ENCODE assay signal across 24 cellular contexts in the genomic region with DNA sequence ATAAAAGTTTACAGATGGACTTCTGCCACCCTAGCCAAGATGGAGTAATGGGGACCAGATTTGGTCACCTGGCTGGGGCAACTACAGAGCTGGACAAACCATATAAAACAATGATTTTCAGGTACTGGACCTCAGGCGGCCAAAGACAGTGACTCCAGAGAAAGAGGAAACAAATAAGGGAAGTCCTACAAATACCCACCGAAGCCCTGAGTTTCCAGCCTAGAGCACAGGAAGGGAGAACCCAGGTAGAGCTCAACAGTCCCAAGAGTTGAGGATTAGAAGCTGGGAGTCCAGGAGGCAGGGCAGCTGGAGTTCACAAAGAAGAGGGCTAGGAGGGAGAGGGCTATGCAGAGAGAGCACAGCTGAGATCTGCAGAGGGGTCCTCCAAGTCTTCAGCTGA.
A peak's percentile ranks its signal among the peaks of the same experiment; 100 is the strongest.
DNase-seq lines count a peak whose midpoint lies in the region; ATAC-seq, FAIRE-seq and TF ChIP-seq lines count a peak whose summit lies in the region.
"Had no signal": no experiment of that assay in that cellular context is flagged by ENCODE, and none has a peak within 500 bp of the region (broad histone marks: within the 10 kb centered on the region; RNA-seq: fewer than 3 reads in every experiment).

No MANE protein-coding gene starts in this region.

- H3K4ac ChIP-seq in H1 (replicated peaks; ENCODE audit: insufficient read length, low read depth, low read length): no peak overlapping the region

- TF ChIP-seq POLR2A in NB4 (IDR thresholded peaks at IDR 0.05; ENCODE audit: extremely low read depth, insufficient read length) (no peak), H1 (IDR thresholded peaks at IDR 0.05; ENCODE audit: control extremely low read depth in 1 of 2, low read depth in 2 of 2, low read length in 2 of 2) (no peak)

- POLR2A ChIA-PET in H1 (lab: Charles Lee; ENCODE audit: partially characterized antibody): interaction anchor here (0.5 to 0.7 kb wide), 2 partner anchors 66 to 71 kb away, joined by 3 read pairs; no protein-coding TSS in a partner anchor
- POLR2A ChIA-PET in activated CD8-positive, alpha-beta T cell treated with anti-CD3 and anti-CD28 coated beads for 36 hours (lab: Charles Lee): interaction anchor here (0.8 kb wide), 1 partner anchor 18 kb away, joined by 3 read pairs; no protein-coding TSS in a partner anchor

- H4K8ac ChIP-seq in H1 (ENCODE audit: extremely low read depth, insufficient read depth, low read length): no peak overlapping the region

- no peaks in the 10 kb centered on the region for H3K23me2 ChIP-seq in H1 (ENCODE audit: low read depth, low read length)

- ATAC-seq in activated CD8-positive, alpha-beta T cell treated with anti-CD3 and anti-CD28 coated beads for 36 hours: no peak

- H4K91ac ChIP-seq in H1 (replicated peaks; ENCODE audit: insufficient read length, low read length): no peak overlapping the region

- H4K5ac ChIP-seq in H1 (ENCODE audit: insufficient read length, low read depth, low read length): no peak overlapping the region

- no peaks in the 10 kb centered on the region for H3K9me3 ChIP-seq in H1 (ENCODE audit: insufficient read depth in 2 of 2, low read depth in 1 of 2, low read length in 1 of 2)
- H3K9me3 ChIP-seq: BLaER1, SK-N-SH had no signal

- no peak for TF ChIP-seq RAD21 in H1 (IDR thresholded peaks at IDR 0.05 in 1 of 2, conservative IDR thresholded peaks at IDR 0.05 in 1 of 2; ENCODE audit: low read depth in 2 of 2, low read length in 2 of 2)

- no peak overlapping the region for H3K18ac ChIP-seq in H1 (ENCODE audit: extremely low read depth, low read length)

- H3K4me3 ChIP-seq in NB4 (ENCODE audit: low read depth, low read length) (no peak overlapping the region), H1 (ENCODE audit: extremely low read depth in 1 of 4, insufficient read depth in 2 of 4, low read depth in 3 of 4, low read length in 4 of 4) (no peak overlapping the region)
- H3K4me3 ChIP-seq: BLaER1 had no signal

- intact Hi-C loops in activated CD8-positive, alpha-beta T cell treated with anti-CD3 and anti-CD28 coated beads for 36 hours (cut with micrococcal nuclease): no loop called here

- H3K4me2 ChIP-seq in H1 (ENCODE audit: insufficient read depth in 1 of 2, low read depth in 2 of 2, low read length in 2 of 2): no peak overlapping the region
- H3K4me2 ChIP-seq: BLaER1, SK-N-SH had no signal

- H3K79me2 ChIP-seq in H1 (ENCODE audit: control insufficient read depth in 1 of 2, insufficient read depth in 2 of 2, low read length in 2 of 2): peaks cover 4 to 61% of the 10 kb centered on the region in 2 experiments; a peak in 2 of 4 replicates

- no peak overlapping the region for H3K4me3 Mint-ChIP-seq in activated CD8-positive, alpha-beta T cell treated with anti-CD3 and anti-CD28 coated beads for 36 hours
- H3K4me3 Mint-ChIP-seq in progenitor cell of endocrine pancreas (ENCODE audit: low read depth): no peak overlapping the region
- H3K4me3 Mint-ChIP-seq: CD8-positive, alpha-beta memory T cell had no signal

- H3K9me3 Mint-ChIP-seq in activated CD8-positive, alpha-beta T cell treated with anti-CD3 and anti-CD28 coated beads for 36 hours: no peaks in the 10 kb centered on the region
- H3K9me3 Mint-ChIP-seq in progenitor cell of endocrine pancreas (ENCODE audit: low read depth): no peaks in the 10 kb centered on the region
- H3K9me3 Mint-ChIP-seq: CD8-positive, alpha-beta memory T cell had no signal

- no peak overlapping the region for H2AK5ac ChIP-seq in H1 (ENCODE audit: low read depth, low read length)

- H3K27ac ChIP-seq in H1 (ENCODE audit: low read depth, low read length): no peak overlapping the region
- H3K27ac ChIP-seq: BLaER1 had no signal

- H2BK20ac ChIP-seq in H1 (ENCODE audit: low read length): 0 out of 2 replicates have a peak overlapping the region, but pooled peaks have one; percentile 41

- no peaks in the 10 kb centered on the region for H3K27me3 ChIP-seq in H1 (replicated peaks in 1 of 4; ENCODE audit: control insufficient read depth in 3 of 4, extremely low read depth in 1 of 4, insufficient read depth in 3 of 4, low read length in 3 of 4)
- H3K27me3 ChIP-seq: BLaER1 had no signal

- H3K4me1 Mint-ChIP-seq in activated CD8-positive, alpha-beta T cell treated with anti-CD3 and anti-CD28 coated beads for 36 hours (ENCODE audit: low read depth): no peaks in the 10 kb centered on the region
- H3K4me1 Mint-ChIP-seq in progenitor cell of endocrine pancreas (ENCODE audit: low read depth): peaks cover 37% of the 10 kb centered on the region

- H3K36me3 Mint-ChIP-seq in activated CD8-positive, alpha-beta T cell treated with anti-CD3 and anti-CD28 coated beads for 36 hours (ENCODE audit: low read depth): no peaks in the 10 kb centered on the region
- H3K36me3 Mint-ChIP-seq in progenitor cell of endocrine pancreas (ENCODE audit: insufficient read depth): peaks cover 3% of the 10 kb centered on the region
- H3K36me3 Mint-ChIP-seq: CD8-positive, alpha-beta memory T cell had no signal

- H3K79me1 ChIP-seq in H1 (ENCODE audit: low read depth, low read length): no peaks in the 10 kb centered on the region

- peaks cover 5% of the 10 kb centered on the region for H3K27me3 Mint-ChIP-seq in activated CD8-positive, alpha-beta T cell treated with anti-CD3 and anti-CD28 coated beads for 36 hours
- H3K27me3 Mint-ChIP-seq in progenitor cell of endocrine pancreas: no peaks in the 10 kb centered on the region

- peaks cover 5 to 21% (median 8%) of the 10 kb centered on the region in 4 experiments; a peak in 4 of 7 replicates for H3K4me1 ChIP-seq in H1 (replicated peaks in 1 of 4; ENCODE audit: control insufficient read depth in 3 of 4, insufficient read depth in 4 of 4, low read length in 3 of 4)
- H3K4me1 ChIP-seq: BLaER1 had no signal

- H4K20me1 ChIP-seq in H1 (replicated peaks in 1 of 2; ENCODE audit: control insufficient read depth in 1 of 2, insufficient read depth in 2 of 2, low read length in 2 of 2): no peaks in the 10 kb centered on the region
- H4K20me1 ChIP-seq: BLaER1 had no signal

- no peaks in the 10 kb centered on the region for H3K36me3 ChIP-seq in H1 (ENCODE audit: control insufficient read depth in 2 of 4, insufficient read depth in 4 of 4, low read length in 3 of 4)
- H3K36me3 ChIP-seq: BLaER1 had no signal

- H3K23ac ChIP-seq in H1 (ENCODE audit: insufficient read length): no peak overlapping the region

- no peak overlapping the region for H2BK12ac ChIP-seq in H1 (ENCODE audit: low read depth, low read length)

- DNase-seq in CD1c-positive myeloid dendritic cell (ENCODE audit: extremely low spot score): peak; percentile 37
- peak; percentile 21 for DNase-seq in NB4 (ENCODE audit: low read depth)
- peak; percentile 44 for DNase-seq in SKM-1 treated with dmso at 0.1 percent for 144 hours (lab: John Stamatoyannopoulos, UW; ENCODE audit: unreplicated experiment)
- no peak for DNase-seq in H1 (ENCODE audit: low read depth in 1 of 2, low spot score in 2 of 2)
- no peak for DNase-seq in activated CD8-positive, alpha-beta T cell treated with anti-CD3 and anti-CD28 coated beads for 36 hours
- no peak for DNase-seq in NCI-H2081 treated with DMSO at 0.1 percent for 48 hours (lab: John Stamatoyannopoulos, UW)
- DNase-seq in progenitor cell of endocrine pancreas (ENCODE audit: low spot score, unreplicated experiment): no peak
- no peak for DNase-seq in foreskin melanocyte
- DNase-seq: CD8-positive, alpha-beta memory T cell; DND-41; GOT3; Karpas-422; MM.1S; NCI-H1417; NCI-H187 treated with DMSO at 0.1 percent for 48 hours; NCI-H2171; NCI-H446; NCI-H69; Right ventricle myocardium superior; SK-N-SH had no signal

- TF ChIP-seq CTCF in NB4 (IDR thresholded peaks at IDR 0.05; ENCODE audit: low read depth, low read length) (no peak), H1 (IDR thresholded peaks at IDR 0.05; ENCODE audit: control extremely low read depth in 1 of 3, insufficient read depth in 1 of 3, low read depth in 1 of 3, low read length in 3 of 3) (no peak), progenitor cell of endocrine pancreas (IDR thresholded peaks at IDR 0.05; ENCODE audit: unreplicated experiment) (no peak)
- TF ChIP-seq CTCF in activated CD8-positive, alpha-beta T cell treated with anti-CD3 and anti-CD28 coated beads for 36 hours (IDR thresholded peaks at IDR 0.05): no peak

- no peak overlapping the region for H3K56ac ChIP-seq in H1 (replicated peaks; ENCODE audit: insufficient read length, low read depth, low read length)

- CTCF ChIA-PET in H1 (lab: Charles Lee; ENCODE audit: partially characterized antibody): interaction anchor here (0.6 to 9.3 kb wide), 14 partner anchors 8 to 242 kb away, joined by 3 to 88 read pairs (median 5); partner anchors contain the start of gene WDR38
- CTCF ChIA-PET in activated CD8-positive, alpha-beta T cell treated with anti-CD3 and anti-CD28 coated beads for 36 hours (lab: Charles Lee): interaction anchor here (0.6 to 8.2 kb wide), 4 partner anchors 16 to 269 kb away, joined by 4 to 122 read pairs (median 6); no protein-coding TSS in a partner anchor

- no peak for FAIRE-seq in H1 (lab: Jason Lieb, UNC)
- FAIRE-seq: G401.6, GM18507, RCC 7860 had no signal

- 95% methylated on average over 2 of the region's 2 CpGs; no CpG with 5 or more reads in 1 of the 2 experiments for WGBS in H1 (ENCODE audit: extremely low coverage in 1 of 2, insufficient coverage in 1 of 2, insufficient read length in 1 of 2, insufficient replicate concordance in 2 of 2, low coverage in 1 of 2, low lambda C conversion rate in 2 of 2, missing lambda C conversion rate in 1 of 2), 2 experiments

- H2BK5ac ChIP-seq in H1 (ENCODE audit: low read depth, low read length): no peak overlapping the region; the same call in 1 of the 2 replicates

- no peak overlapping the region for H3K9ac ChIP-seq in H1 (replicated peaks in 1 of 4; ENCODE audit: extremely low read depth in 1 of 4, low read depth in 3 of 4, low read length in 3 of 4)
- H3K9ac ChIP-seq: BLaER1, SK-N-SH had no signal

- H2AFZ ChIP-seq in H1 (ENCODE audit: low read length): no peak overlapping the region

- no peak overlapping the region for H3K14ac ChIP-seq in H1 (ENCODE audit: insufficient read length)

- H2BK120ac ChIP-seq in H1 (replicated peaks; ENCODE audit: low read depth, low read length): no peak overlapping the region

- H2BK15ac ChIP-seq in H1 (ENCODE audit: low read length): no peak overlapping the region

- no peak for TF ChIP-seq EP300 in H1 (IDR thresholded peaks at IDR 0.05; ENCODE audit: borderline replicate concordance in 1 of 2, low read depth in 2 of 2, low read length in 2 of 2)

- no peak overlapping the region for H3K27ac Mint-ChIP-seq in activated CD8-positive, alpha-beta T cell treated with anti-CD3 and anti-CD28 coated beads for 36 hours
- no peak overlapping the region for H3K27ac Mint-ChIP-seq in progenitor cell of endocrine pancreas
- H3K27ac Mint-ChIP-seq: CD8-positive, alpha-beta memory T cell had no signal

TF ChIP-seq in H1, 55 proteins besides CTCF, POLR2A, EP300 and RAD21:
- TF ChIP-seq TAF1 (IDR thresholded peaks at IDR 0.05; ENCODE audit: low read depth, low read length): no peak
- TF ChIP-seq GABPA (IDR thresholded peaks at IDR 0.05; ENCODE audit: borderline replicate concordance, insufficient read depth, low read length): no peak
- no peak for TF ChIP-seq PHF8 (conservative IDR thresholded peaks at IDR 0.05; ENCODE audit: low read depth, low read length)

Comparison
In these comparisons a context has a peak if more than half of its experiments do, and no peak if none do; other contexts are left out.
1. DNase-seq: peak in CD1c-positive myeloid dendritic cell (single experiment), NB4 (single experiment) and SKM-1 treated with dmso at 0.1 percent for 144 hours (single experiment); none in H1 (0 of 2), activated CD8-positive, alpha-beta T cell treated with anti-CD3 and anti-CD28 coated beads for 36 hours (single experiment), NCI-H2081 treated with DMSO at 0.1 percent for 48 hours (single experiment), progenitor cell of endocrine pancreas (single experiment) and foreskin melanocyte (single experiment).